1 cellular context compared by ENCODE assay signal in the genomic region with DNA sequence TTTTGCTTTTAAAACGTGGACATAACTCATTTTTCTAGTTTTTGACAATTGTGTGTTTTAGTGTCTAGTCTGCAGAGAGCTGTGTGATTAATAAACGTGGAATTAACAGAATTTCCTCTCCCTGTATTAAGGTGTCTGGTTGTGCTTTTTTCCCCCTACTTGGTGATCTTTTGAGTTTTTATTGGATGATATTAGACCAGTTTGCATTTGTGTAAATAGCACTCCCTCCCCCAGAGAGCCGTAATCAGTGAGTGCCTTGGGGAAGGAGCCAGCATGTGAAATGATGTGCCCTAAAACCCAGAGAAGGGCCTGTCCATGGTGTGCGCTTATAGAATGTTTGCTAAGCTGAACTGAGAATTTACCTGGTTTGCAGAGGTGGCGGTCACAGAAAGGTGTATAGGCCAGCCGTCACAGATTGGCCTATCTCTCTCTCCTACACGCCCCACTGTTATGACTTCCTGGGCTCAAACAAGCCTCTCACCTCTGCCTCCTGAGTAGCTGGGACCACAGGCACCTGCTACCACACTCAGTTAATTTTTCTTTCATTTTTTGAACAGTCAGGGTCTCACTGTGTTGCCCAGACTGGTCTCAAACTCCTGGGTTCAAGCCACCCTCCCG.
TF ChIP-seq lines count a peak whose summit lies in the region.

No MANE protein-coding gene starts in this region.

TF ChIP-seq in SK-N-SH, 30 proteins besides CTCF, POLR2A, EP300 and RAD21 (continued from another document):
- no peak for TF ChIP-seq NRF1 (IDR thresholded peaks at IDR 0.05; ENCODE audit: low read depth, low read length)
- TF ChIP-seq TCF12 (IDR thresholded peaks at IDR 0.05) = no peak
